In the genomic region with DNA sequence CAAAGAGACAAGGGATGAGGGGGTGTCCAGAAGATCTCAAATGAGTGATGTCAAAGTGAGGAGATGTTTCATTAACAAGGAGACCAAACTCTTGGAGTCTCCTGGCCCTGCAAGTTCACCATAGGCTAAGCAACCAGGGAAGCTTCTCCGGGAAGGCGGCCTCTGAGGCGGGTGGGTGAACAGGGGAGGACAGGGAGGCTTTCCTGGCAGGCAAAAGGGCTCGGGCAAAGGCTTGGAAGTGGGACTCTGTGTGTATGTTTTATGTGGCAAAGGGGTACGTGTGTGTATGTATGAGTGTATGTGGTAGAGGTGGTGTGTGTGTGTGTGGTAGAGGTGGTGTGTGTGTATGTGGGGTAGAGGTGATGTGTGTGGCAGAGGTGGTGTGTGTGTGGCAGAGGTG, we compare ENCODE assay signal across 14 cellular contexts.
"Had no signal": no experiment of that assay in that cellular context is flagged by ENCODE, and none has a peak within 500 bp of the region (broad histone marks: within the 10 kb centered on the region; RNA-seq: fewer than 3 reads in every experiment).

No MANE protein-coding gene starts in this region.

- H3K9me3 ChIP-seq: ascending aorta, breast epithelium, gastrocnemius medialis, heart right ventricle, sigmoid colon, spleen, uterus had no signal

- H3K4me3 Mint-ChIP-seq: activated naive CD4-positive, alpha-beta T cell treated with anti-CD3 and anti-CD28 coated beads for 36 hours; activated T-helper 1 cell treated with anti-CD3 and anti-CD28 coated beads, Interleukin-12 subunit alpha, Interleukin-12 subunit beta, Interleukin-2, Interleukin-4 antibody, amounts not matched to agents 30 ng/mL and 10 ng/mL and 1 ng/mL, durations not matched to agents 14 hours and 24 hours and 36 hours; nephron had no signal

- H3K36me3 ChIP-seq: ascending aorta, breast epithelium, sigmoid colon, uterus had no signal

- DNase-seq: activated naive CD4-positive, alpha-beta T cell treated with anti-CD3 and anti-CD28 coated beads for 36 hours; dermis blood vessel endothelial cell; gastrocnemius medialis; occipital lobe; sigmoid colon; spleen; stimulated activated CD4-positive, alpha-beta T cell treated with anti-CD3 and anti-CD28 coated beads, Interleukin-1b, Interleukin-23, amount 100 ng/mL, for 48 hours; T-helper 9 cell; uterus had no signal

- H3K27ac Mint-ChIP-seq: activated naive CD4-positive, alpha-beta T cell treated with anti-CD3 and anti-CD28 coated beads for 36 hours; activated T-helper 1 cell treated with anti-CD3 and anti-CD28 coated beads, Interleukin-12 subunit alpha, Interleukin-12 subunit beta, Interleukin-2, Interleukin-4 antibody, amounts not matched to agents 30 ng/mL and 10 ng/mL and 1 ng/mL, durations not matched to agents 14 hours and 24 hours and 36 hours; nephron had no signal

- H3K9me3 Mint-ChIP-seq: activated naive CD4-positive, alpha-beta T cell treated with anti-CD3 and anti-CD28 coated beads for 36 hours; activated T-helper 1 cell treated with anti-CD3 and anti-CD28 coated beads, Interleukin-12 subunit alpha, Interleukin-12 subunit beta, Interleukin-2, Interleukin-4 antibody, amounts not matched to agents 30 ng/mL and 10 ng/mL and 1 ng/mL, durations not matched to agents 14 hours and 24 hours and 36 hours; nephron had no signal

- H3K27ac ChIP-seq: ascending aorta, breast epithelium, heart right ventricle, sigmoid colon, spleen, uterus had no signal

- H3K4me1 ChIP-seq: breast epithelium, uterus had no signal

- H3K4me3 ChIP-seq: ascending aorta, breast epithelium, gastrocnemius medialis, heart right ventricle, sigmoid colon, spleen, uterus had no signal

- ATAC-seq: gastrocnemius medialis, heart right ventricle had no signal

- H3K27me3 ChIP-seq: ascending aorta, breast epithelium, gastrocnemius medialis, heart right ventricle, sigmoid colon, spleen, uterus had no signal
